ENCODE assay signal across 1 cellular context in the genomic region with DNA sequence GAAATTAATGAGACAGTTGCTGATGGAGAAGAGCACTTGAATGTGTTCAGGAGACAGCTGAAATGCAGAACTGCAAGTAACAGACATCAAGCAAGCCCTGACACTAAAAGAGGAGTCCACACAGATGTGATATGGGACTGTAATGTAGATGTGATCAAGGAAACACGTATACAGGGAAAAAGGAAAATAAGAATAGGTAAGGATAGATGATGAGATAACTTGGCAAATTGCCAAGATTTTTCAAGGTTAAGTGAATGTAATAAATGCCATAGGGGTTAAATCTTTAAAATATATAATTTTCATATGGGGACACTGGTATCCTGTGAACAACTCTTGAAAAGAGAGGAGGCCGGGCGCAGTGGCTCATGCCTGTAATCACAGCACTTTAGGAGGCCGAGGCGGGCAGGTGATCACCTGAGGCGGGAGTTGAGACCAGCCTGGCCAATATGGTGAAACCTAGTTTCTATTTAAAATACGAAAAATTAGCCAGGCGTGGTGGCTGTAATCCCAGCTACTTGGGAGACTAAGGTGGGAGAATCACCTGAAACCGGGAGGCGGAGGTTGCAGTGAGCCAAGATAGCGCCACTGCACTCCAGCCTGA.
A peak's percentile ranks its signal among the peaks of the same experiment; 100 is the strongest.
TF ChIP-seq lines count a peak whose summit lies in the region.

No MANE protein-coding gene starts in this region.

TF ChIP-seq in HepG2, 621 proteins besides CTCF, POLR2A, EP300 and RAD21:
- TF ChIP-seq, protein P1, sequence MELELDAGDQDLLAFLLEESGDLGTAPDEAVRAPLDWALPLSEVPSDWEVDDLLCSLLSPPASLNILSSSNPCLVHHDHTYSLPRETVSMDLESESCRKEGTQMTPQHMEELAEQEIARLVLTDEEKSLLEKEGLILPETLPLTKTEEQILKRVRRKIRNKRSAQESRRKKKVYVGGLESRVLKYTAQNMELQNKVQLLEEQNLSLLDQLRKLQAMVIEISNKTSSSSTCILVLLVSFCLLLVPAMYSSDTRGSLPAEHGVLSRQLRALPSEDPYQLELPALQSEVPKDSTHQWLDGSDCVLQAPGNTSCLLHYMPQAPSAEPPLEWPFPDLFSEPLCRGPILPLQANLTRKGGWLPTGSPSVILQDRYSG (CRISPR knock-in tag; IDR thresholded peaks at IDR 0.05): no peak
- TF ChIP-seq LCORL (IDR thresholded peaks at IDR 0.05): peak; percentile 100
- no peak for TF ChIP-seq LCORL (CRISPR knock-in tag; IDR thresholded peaks at IDR 0.05)
- TF ChIP-seq GTF2F1 (IDR thresholded peaks at IDR 0.05; ENCODE audit: low read length): 0 out of 2 replicates have a peak, but pooled peaks have one; percentile 58
TF ChIP-seq in HepG2: peak in this region for 2.
